8 cellular contexts compared by ENCODE assay signal in genomic region chr4:163548481-163549243, GRCh38. TPM values are rescaled to one million over a fixed set of nuclear protein-coding genes. Genes with fewer than 3 reads are reported as not detected.
DNase-seq lines count a peak whose midpoint lies in the region; ATAC-seq and TF ChIP-seq lines count a peak whose summit lies in the region.

No MANE protein-coding gene starts in this region.

- peaks cover 13% of the 10 kb centered on the region for H3K4me1 Mint-ChIP-seq in activated naive CD8-positive, alpha-beta T cell treated with anti-CD3 and anti-CD28 coated beads, Interleukin-2, amount 50 U/mL, for 24 hours
- no peaks in the 10 kb centered on the region for H3K4me1 Mint-ChIP-seq in stimulated activated effector memory CD8-positive, alpha-beta T cell treated with anti-CD3 and anti-CD28 coated beads, Interleukin-12 subunit alpha, Interleukin-12 subunit beta, amount 100 ng/mL, for 72 hours

- H2AFZ ChIP-seq in ACC112 (ENCODE audit: low read length, unreplicated experiment) = peak overlapping the region; percentile 76

- ATAC-seq in HG03045 (IDR thresholded peaks at IDR 0.05; ENCODE audit: unreplicated experiment) (peak; percentile 38), left ventricle myocardium superior (peak; percentile 63)
- peak; percentile 70 for ATAC-seq in activated naive CD8-positive, alpha-beta T cell treated with anti-CD3 and anti-CD28 coated beads, Interleukin-2, amount 50 U/mL, for 24 hours
- ATAC-seq in stimulated activated effector memory CD8-positive, alpha-beta T cell treated with anti-CD3 and anti-CD28 coated beads, Interleukin-12 subunit alpha, Interleukin-12 subunit beta, amount 100 ng/mL, for 72 hours = peak; percentile 36

- H3K4me1 ChIP-seq in ACC112 (ENCODE audit: control insufficient read depth, insufficient read depth, low read length, unreplicated experiment) = no peaks in the 10 kb centered on the region

- no peaks in the 10 kb centered on the region for H3K36me3 ChIP-seq in ACC112 (ENCODE audit: insufficient read depth, low read length)

- H3K27me3 Mint-ChIP-seq in activated naive CD8-positive, alpha-beta T cell treated with anti-CD3 and anti-CD28 coated beads, Interleukin-2, amount 50 U/mL, for 24 hours = no peaks in the 10 kb centered on the region

- TF ChIP-seq CTCF in GM12872 (IDR thresholded peaks at IDR 0.05; ENCODE audit: insufficient read depth, low read depth, low read length) = peak; percentile 51

- H3K4me3 Mint-ChIP-seq in activated naive CD8-positive, alpha-beta T cell treated with anti-CD3 and anti-CD28 coated beads, Interleukin-2, amount 50 U/mL, for 24 hours = no peak overlapping the region
- H3K4me3 Mint-ChIP-seq in stimulated activated effector memory CD8-positive, alpha-beta T cell treated with anti-CD3 and anti-CD28 coated beads, Interleukin-12 subunit alpha, Interleukin-12 subunit beta, amount 100 ng/mL, for 72 hours = no peak overlapping the region

- H3K27ac ChIP-seq in ACC112 (ENCODE audit: low read depth, low read length) = no peak overlapping the region

- H3K27ac Mint-ChIP-seq in activated naive CD8-positive, alpha-beta T cell treated with anti-CD3 and anti-CD28 coated beads, Interleukin-2, amount 50 U/mL, for 24 hours = no peak overlapping the region
- no peak overlapping the region for H3K27ac Mint-ChIP-seq in stimulated activated effector memory CD8-positive, alpha-beta T cell treated with anti-CD3 and anti-CD28 coated beads, Interleukin-12 subunit alpha, Interleukin-12 subunit beta, amount 100 ng/mL, for 72 hours

- H3K9me3 Mint-ChIP-seq in activated naive CD8-positive, alpha-beta T cell treated with anti-CD3 and anti-CD28 coated beads, Interleukin-2, amount 50 U/mL, for 24 hours = no peaks in the 10 kb centered on the region
- H3K9me3 Mint-ChIP-seq in stimulated activated effector memory CD8-positive, alpha-beta T cell treated with anti-CD3 and anti-CD28 coated beads, Interleukin-12 subunit alpha, Interleukin-12 subunit beta, amount 100 ng/mL, for 72 hours = no peaks in the 10 kb centered on the region

- DNase-seq in NCI-H460 (ENCODE audit: extremely low read depth, low read depth) (peak; percentile 33), left ventricle myocardium superior (no peak)
- DNase-seq in activated naive CD8-positive, alpha-beta T cell treated with anti-CD3 and anti-CD28 coated beads, Interleukin-2, amount 50 U/mL, for 24 hours = no peak
- no peak for DNase-seq in stimulated activated effector memory CD8-positive, alpha-beta T cell treated with anti-CD3 and anti-CD28 coated beads, Interleukin-12 subunit alpha, Interleukin-12 subunit beta, amount 100 ng/mL, for 72 hours (ENCODE audit: low spot score in 2 of 2)
- DNase-seq in stimulated activated CD4-positive, alpha-beta T cell treated with anti-CD3 and anti-CD28 coated beads, Interleukin-4, amount 100 ng/mL, for 24 hours = no peak

- H3K79me2 ChIP-seq in ACC112 (ENCODE audit: control insufficient read depth, insufficient read depth, low read length, unreplicated experiment) = no peaks in the 10 kb centered on the region

- H3K4me3 ChIP-seq in ACC112 (ENCODE audit: low read depth, low read length) = no peak overlapping the region

- H3K36me3 Mint-ChIP-seq in activated naive CD8-positive, alpha-beta T cell treated with anti-CD3 and anti-CD28 coated beads, Interleukin-2, amount 50 U/mL, for 24 hours (ENCODE audit: low read depth) = no peaks in the 10 kb centered on the region
- H3K36me3 Mint-ChIP-seq in stimulated activated effector memory CD8-positive, alpha-beta T cell treated with anti-CD3 and anti-CD28 coated beads, Interleukin-12 subunit alpha, Interleukin-12 subunit beta, amount 100 ng/mL, for 72 hours = no peaks in the 10 kb centered on the region

- intact Hi-C loops in left ventricle myocardium superior (cut with micrococcal nuclease) = loop anchor here (5.0 kb wide), 1 partner anchor 56 kb away; the partner anchor contains the start of gene TMA16

- H3K27me3 ChIP-seq in ACC112 (ENCODE audit: insufficient read depth, low read length) = no peaks in the 10 kb centered on the region

RNA-seq across cellular contexts. Expression of gene TMA16, which starts 54.2 kb away (rescaled TPM):
- total RNA-seq in NCI-H460 (2014; rRNA removed; shearing (Covaris generic)) = 32.8 and 37.0 TPM in 2 replicates
- 18.5 and 31.8 TPM in 2 replicates for polyA plus RNA-seq in NCI-H460 (2014; cell fraction: nucleus; rRNA removed)
- total RNA-seq in left ventricle myocardium superior = 9.1 TPM
